1 cellular context compared by ENCODE assay signal in genomic region chr5:177576169-177576568, GRCh38.
TF ChIP-seq lines count a peak whose summit lies in the region.

No MANE protein-coding gene starts in this region.

TF ChIP-seq in HepG2, 621 proteins besides CTCF, POLR2A, EP300 and RAD21:
- TF ChIP-seq ZNF180 (CRISPR knock-in tag; IDR thresholded peaks at IDR 0.05; ENCODE audit: borderline replicate concordance, low read depth) (no peak), SNAI1 (CRISPR knock-in tag; IDR thresholded peaks at IDR 0.05; ENCODE audit: borderline replicate concordance) (no peak), NR2F1 (CRISPR knock-in tag; IDR thresholded peaks at IDR 0.05) (no peak), MXI1 (IDR thresholded peaks at IDR 0.05; ENCODE audit: borderline replicate concordance, low read depth, low read length) (no peak), ZNF607 (CRISPR knock-in tag; IDR thresholded peaks at IDR 0.05; ENCODE audit: borderline replicate concordance) (no peak), ELK4 (CRISPR knock-in tag; IDR thresholded peaks at IDR 0.05; ENCODE audit: borderline replicate concordance) (no peak), ZBTB37 (CRISPR knock-in tag; IDR thresholded peaks at IDR 0.05) (no peak), NKX3-1 (CRISPR knock-in tag; IDR thresholded peaks at IDR 0.05) (no peak), BCL6 (CRISPR knock-in tag; IDR thresholded peaks at IDR 0.05) (no peak)
